9 cellular contexts compared by ENCODE assay signal in the genomic region with DNA sequence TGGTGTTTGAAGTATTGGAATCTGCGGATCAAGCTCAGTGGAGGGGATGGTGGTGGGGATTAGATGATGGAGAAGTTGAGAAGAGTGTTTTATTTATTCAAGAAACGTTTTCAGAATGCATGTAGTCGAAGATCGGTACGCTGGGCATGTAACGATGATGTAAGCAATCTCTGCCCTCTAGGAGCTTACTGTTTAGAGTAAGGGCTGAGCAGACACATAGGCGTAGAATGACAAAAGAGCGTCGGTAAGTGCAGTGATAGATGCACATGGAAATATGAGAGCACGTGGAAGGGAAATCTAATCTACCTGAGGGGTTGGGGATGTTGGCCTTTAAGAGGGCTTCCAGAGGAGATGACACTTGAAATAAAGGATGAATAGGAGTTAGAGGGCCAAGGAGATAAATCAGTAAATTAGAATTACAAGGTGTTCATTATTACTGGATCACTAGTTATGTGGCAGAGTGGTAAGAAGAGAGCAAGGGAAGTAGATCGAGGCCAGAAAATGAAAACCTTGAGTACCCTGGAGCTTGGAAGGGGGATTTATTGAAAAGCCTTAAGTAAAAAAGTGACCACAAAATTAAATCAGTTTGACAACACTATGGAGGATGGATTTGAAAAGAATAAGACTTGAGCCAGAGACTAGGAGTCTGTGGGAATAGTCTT. TPM values are rescaled to one million over a fixed set of nuclear protein-coding genes. Genes with fewer than 3 reads are reported as not detected.
DNase-seq lines count a peak whose midpoint lies in the region; ATAC-seq, FAIRE-seq and TF ChIP-seq lines count a peak whose summit lies in the region.
"Had no signal": no experiment of that assay in that cellular context is flagged by ENCODE, and none has a peak within 500 bp of the region (broad histone marks: within the 10 kb centered on the region; RNA-seq: fewer than 3 reads in every experiment).

No MANE protein-coding gene starts in this region.

- peak overlapping the region; percentile 89 for H3K4me3 ChIP-seq in OCI-LY1 (ENCODE audit: low read depth, low read length, poor library complexity, severe bottlenecking)
- H3K4me3 ChIP-seq in endothelial cell of umbilical vein (replicated peaks in 1 of 3; ENCODE audit: insufficient read depth in 1 of 3, low read depth in 1 of 3, low read length in 3 of 3), result peak overlapping the region; percentile 55 to 92 (median 82)

- CTCF ChIA-PET in endothelial cell of umbilical vein (lab: Charles Lee), result interaction anchor here (0.6 to 1.8 kb wide), 8 partner anchors 9 to 1280 kb away, joined by 4 to 22 read pairs (median 6); a partner anchor contains a TSS

- H3K4me1 ChIP-seq in OCI-LY1 (ENCODE audit: insufficient read depth, low read length, severe bottlenecking) (peaks cover 42% of the 10 kb centered on the region), endothelial cell of umbilical vein (ENCODE audit: control insufficient read depth, extremely low read depth, insufficient read depth, low read length) (peaks cover 14% of the 10 kb centered on the region)

- intact Hi-C loops in Right ventricle myocardium inferior (cut with DNase I), result no loop called here
- intact Hi-C loops in cardiac septum (cut with DNase I), result loop anchor here (10.0 kb wide), 1 partner anchor 1128 kb away; a partner anchor contains a TSS
- intact Hi-C loops in endothelial cell of umbilical vein (cut with micrococcal nuclease), result no loop called here

- ATAC-seq in Right ventricle myocardium inferior (peak; percentile 12), HG03025 (IDR thresholded peaks at IDR 0.05; ENCODE audit: low FRiP score, unreplicated experiment) (peak; percentile 35), GM18520 (IDR thresholded peaks at IDR 0.05; ENCODE audit: unreplicated experiment) (no peak)
- peak; percentile 17 to 39 for ATAC-seq in naive thymus-derived CD8-positive, alpha-beta T cell

- H3K9ac ChIP-seq in OCI-LY1 (ENCODE audit: low read length), result peak overlapping the region; percentile 97
- H3K9ac ChIP-seq in endothelial cell of umbilical vein (replicated peaks; ENCODE audit: extremely low read depth, insufficient read depth, low read length), result peak overlapping the region; percentile 79

- H3K79me2 ChIP-seq in OCI-LY1 (ENCODE audit: insufficient read depth, low read length), result peaks cover 58% of the 10 kb centered on the region
- peaks cover 25% of the 10 kb centered on the region for H3K79me2 ChIP-seq in endothelial cell of umbilical vein (ENCODE audit: control insufficient read depth, insufficient read depth, low read length)

- H4K20me1 ChIP-seq in OCI-LY1 (ENCODE audit: insufficient read depth, low read length), result no peaks in the 10 kb centered on the region
- H4K20me1 ChIP-seq in endothelial cell of umbilical vein (replicated peaks; ENCODE audit: control insufficient read depth, extremely low read depth, insufficient read depth, low read length), result peaks cover 4% of the 10 kb centered on the region

- dilution Hi-C loops in endothelial cell of umbilical vein (cut with MboI; ENCODE audit: extremely low pct_ligation_motif_present, low sequenced_read_pairs), result no loop called here

- H3K9me1 ChIP-seq in endothelial cell of umbilical vein (replicated peaks; ENCODE audit: control insufficient read depth, extremely low read depth, insufficient read depth, low read length), result no peaks in the 10 kb centered on the region

- TF ChIP-seq CTCF in OCI-LY1 (IDR thresholded peaks at IDR 0.05; ENCODE audit: low read length) (no peak), endothelial cell of umbilical vein (IDR thresholded peaks at IDR 0.05; ENCODE audit: extremely low read depth in 1 of 2, insufficient read depth in 1 of 2, low read depth in 1 of 2, low read length in 2 of 2) (no peak)

- BruUV-seq in endothelial cell of umbilical vein (replicated peaks; lab: Mats Ljungman, UMichigan), result no TSS peak

- POLR2A ChIA-PET in endothelial cell of umbilical vein (lab: Charles Lee), result interaction anchor here (1.0 to 1.7 kb wide), 2 partner anchors 8 to 197 kb away, joined by 4 to 7 read pairs; a partner anchor contains a TSS
- POLR2A ChIA-PET in naive thymus-derived CD8-positive, alpha-beta T cell (lab: Charles Lee), result interaction anchor here (0.8 to 2.9 kb wide), 10 partner anchors 8 to 686 kb away, joined by 4 to 39 read pairs (median 7); a partner anchor contains a TSS

- no peak for TF ChIP-seq POLR2A in endothelial cell of umbilical vein (IDR thresholded peaks at IDR 0.05; ENCODE audit: low read depth, low read length)

- H3K36me3 Mint-ChIP-seq in naive thymus-derived CD8-positive, alpha-beta T cell, result peaks cover 0 to 4% (median 0%) of the 10 kb centered on the region in 3 donors

- peak overlapping the region; percentile 94; the same call in 1 of the 2 replicates for H2AFZ ChIP-seq in OCI-LY1 (ENCODE audit: low read length)
- peak overlapping the region; percentile 95 for H2AFZ ChIP-seq in endothelial cell of umbilical vein (ENCODE audit: low read depth, low read length)

- peaks cover 2 to 23% (median 14%) of the 10 kb centered on the region in 4 donors for H3K4me1 Mint-ChIP-seq in naive thymus-derived CD8-positive, alpha-beta T cell

- no peak overlapping the region for H3K27ac Mint-ChIP-seq in naive thymus-derived CD8-positive, alpha-beta T cell

- H3K27me3 ChIP-seq in OCI-LY1 (ENCODE audit: insufficient read depth, low read length) (no peaks in the 10 kb centered on the region), endothelial cell of umbilical vein (ENCODE audit: control insufficient read depth in 2 of 2, insufficient read depth in 2 of 2, low read length in 2 of 2) (no peaks in the 10 kb centered on the region)

- H3F3A ChIP-seq in OCI-LY1 (ENCODE audit: insufficient read depth, low read length), result no peaks in the 10 kb centered on the region

- DNase-seq in Right ventricle myocardium inferior (ENCODE audit: missing footprints), result no peak
- DNase-seq in cardiac septum (ENCODE audit: low spot score), result no peak
- DNase-seq in endothelial cell of umbilical vein (ENCODE audit: low read depth, low spot score), result no peak
- DNase-seq in naive thymus-derived CD8-positive, alpha-beta T cell, result no peak
- no peak for DNase-seq in HuH-7 (ENCODE audit: low spot score)

- no peak overlapping the region for H3K4me3 Mint-ChIP-seq in naive thymus-derived CD8-positive, alpha-beta T cell

- H3K27ac ChIP-seq in OCI-LY1 (ENCODE audit: low read depth, low read length, poor library complexity, severe bottlenecking), result peak overlapping the region; percentile 76
- H3K27ac ChIP-seq in endothelial cell of umbilical vein (ENCODE audit: insufficient read depth, low read depth, low read length), result no peak overlapping the region

- H3K9me2 ChIP-seq in OCI-LY1 (ENCODE audit: low read depth, low read length), result no peaks in the 10 kb centered on the region

- no peak for FAIRE-seq in endothelial cell of umbilical vein (lab: Jason Lieb, UNC)
- FAIRE-seq: islet of Langerhans had no signal

- peak overlapping the region; percentile 95 for H3K4me2 ChIP-seq in OCI-LY1 (ENCODE audit: low read length)
- H3K4me2 ChIP-seq in endothelial cell of umbilical vein (ENCODE audit: insufficient read depth, low read length), result peak overlapping the region; percentile 70

- H3K9me3 Mint-ChIP-seq in naive thymus-derived CD8-positive, alpha-beta T cell, result no peaks in the 10 kb centered on the region

- H3K36me3 ChIP-seq in OCI-LY1 (ENCODE audit: insufficient read depth, low read length) (no peaks in the 10 kb centered on the region), endothelial cell of umbilical vein (ENCODE audit: control insufficient read depth in 2 of 2, extremely low read depth in 1 of 2, insufficient read depth in 2 of 2, low read length in 2 of 2) (no peaks in the 10 kb centered on the region)

- H3K9me3 ChIP-seq in OCI-LY1 (ENCODE audit: low read length), result no peaks in the 10 kb centered on the region
- no peaks in the 10 kb centered on the region for H3K9me3 ChIP-seq in endothelial cell of umbilical vein (replicated peaks; ENCODE audit: control insufficient read depth, insufficient read depth, low read length)

- no peaks in the 10 kb centered on the region for H3K27me3 Mint-ChIP-seq in naive thymus-derived CD8-positive, alpha-beta T cell

TF ChIP-seq in endothelial cell of umbilical vein, 7 proteins besides CTCF, POLR2A, EP300 and RAD21 (continues in another document):
- TF ChIP-seq, protein P1, sequence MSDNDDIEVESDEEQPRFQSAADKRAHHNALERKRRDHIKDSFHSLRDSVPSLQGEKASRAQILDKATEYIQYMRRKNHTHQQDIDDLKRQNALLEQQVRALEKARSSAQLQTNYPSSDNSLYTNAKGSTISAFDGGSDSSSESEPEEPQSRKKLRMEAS (IDR thresholded peaks at IDR 0.05; ENCODE audit: insufficient read depth, insufficient read length), result no peak
- TF ChIP-seq EZH2 (IDR thresholded peaks at IDR 0.05; ENCODE audit: borderline replicate concordance, low read depth, low read length, severe bottlenecking) (no peak), GATA2 (IDR thresholded peaks at IDR 0.05; ENCODE audit: insufficient read depth, insufficient read length, low read depth, low read length) (no peak), MYC (IDR thresholded peaks at IDR 0.05; ENCODE audit: low read depth, low read length) (no peak)

RNA-seq across cellular contexts. Expression of a gene that starts 0.7 kb away (rescaled TPM):
- total RNA-seq in Right ventricle myocardium inferior (8.0 TPM), cardiac septum (13.3 TPM), endothelial cell of umbilical vein (10.7 and 11.3 TPM in 2 replicates)
- 4.0 and 5.1 TPM in 2 replicates for polyA plus RNA-seq in endothelial cell of umbilical vein
- 5.6 and 5.8 TPM in 2 replicates for polyA plus RNA-seq in endothelial cell of umbilical vein (2011; cell fraction: cytosol; rRNA removed)
- 30.8 and 46.7 TPM in 2 replicates for polyA plus RNA-seq in endothelial cell of umbilical vein (2011; cell fraction: nucleus; rRNA removed)
- 7.0 and 7.9 TPM in 2 replicates for polyA plus RNA-seq in endothelial cell of umbilical vein (2012)
- 9.7 and 16.8 TPM in 2 replicates for polyA minus RNA-seq in endothelial cell of umbilical vein
- 9.0 TPM for polyA minus RNA-seq in endothelial cell of umbilical vein (2011; cell fraction: cytosol; rRNA and poly(A)+ RNA removed)
- polyA minus RNA-seq in endothelial cell of umbilical vein (2011; cell fraction: nucleus; rRNA and poly(A)+ RNA removed), result 36.0 and 52.9 TPM in 2 replicates
- 10 to 100 TPM; 27.3 to 27.9 TPM for total RNA-seq in naive thymus-derived CD8-positive, alpha-beta T cell
- 10 to 100 TPM in 1 of 3 donors, 1 to 10 TPM in 2; 9.4 to 16.1 (median 9.9) TPM for polyA plus RNA-seq in naive thymus-derived CD8-positive, alpha-beta T cell

RNA-seq across cellular contexts. Expression of a gene that starts 30.5 kb away (rescaled TPM):
- total RNA-seq in Right ventricle myocardium inferior (34.8 TPM), cardiac septum (35.0 TPM), endothelial cell of umbilical vein (8.4 and 9.7 TPM in 2 replicates)
- 1.1 and 1.8 TPM in 2 replicates for polyA plus RNA-seq in endothelial cell of umbilical vein
- 1.9 and 2.1 TPM in 2 replicates for polyA plus RNA-seq in endothelial cell of umbilical vein (2011; cell fraction: cytosol; rRNA removed)
- polyA plus RNA-seq in endothelial cell of umbilical vein (2011; cell fraction: nucleus; rRNA removed), result 0.66 and 1.0 TPM in 2 replicates
- polyA plus RNA-seq in endothelial cell of umbilical vein (2012), result 9.3 TPM in 2 replicates
- polyA minus RNA-seq in endothelial cell of umbilical vein, result 1.2 and 1.9 TPM in 2 replicates
- 5.6 TPM for polyA minus RNA-seq in endothelial cell of umbilical vein (2011; cell fraction: cytosol; rRNA and poly(A)+ RNA removed)
- polyA minus RNA-seq in endothelial cell of umbilical vein (2011; cell fraction: nucleus; rRNA and poly(A)+ RNA removed), result 1.7 TPM in 2 replicates
- total RNA-seq in naive thymus-derived CD8-positive, alpha-beta T cell, result 10 to 100 TPM; 11.8 to 12.7 TPM
- polyA plus RNA-seq in naive thymus-derived CD8-positive, alpha-beta T cell, result 10 to 100 TPM in 1 of 3 donors, 1 to 10 TPM in 2; 7.9 to 10.4 (median 8.5) TPM
